14 cellular contexts compared by ENCODE assay signal in genomic region chr10:61978965-61979364, GRCh38.
A peak's percentile ranks its signal among the peaks of the same experiment; 100 is the strongest.
DNase-seq lines count a peak whose midpoint lies in the region; ATAC-seq and TF ChIP-seq lines count a peak whose summit lies in the region.
"Had no signal": no experiment of that assay in that cellular context is flagged by ENCODE, and none has a peak within 500 bp of the region (broad histone marks: within the 10 kb centered on the region; RNA-seq: fewer than 3 reads in every experiment).

No MANE protein-coding gene starts in this region.

- H3K9me3 ChIP-seq in osteoblast (ENCODE audit: low read depth, low read length): no peaks in the 10 kb centered on the region
- H3K9me3 ChIP-seq: A549 had no signal

- H3K79me2 ChIP-seq in osteoblast (ENCODE audit: insufficient read depth, low read length): peaks cover 22% of the 10 kb centered on the region

- H3K4me3 ChIP-seq in epithelial cell of esophagus (ENCODE audit: low read length) (no peak overlapping the region), osteoblast (ENCODE audit: insufficient read depth, low read length) (no peak overlapping the region)
- H3K4me3 ChIP-seq: A549 had no signal

- TF ChIP-seq CTCF in epithelial cell of esophagus (IDR thresholded peaks at IDR 0.05; ENCODE audit: insufficient read depth, low read depth, low read length, missing control alignments): peak; percentile 15
- TF ChIP-seq CTCF in osteoblast (IDR thresholded peaks at IDR 0.05; ENCODE audit: extremely low read depth, low read depth, low read length): peak; percentile 27

- peak; percentile 6 for DNase-seq in DMS53 (lab: John Stamatoyannopoulos, UW)
- DNase-seq in DMS53 treated with DMSO at 0.1 percent for 48 hours (lab: John Stamatoyannopoulos, UW; ENCODE audit: unreplicated experiment): no peak
- DNase-seq in MV-4-11 (lab: John Stamatoyannopoulos, UW): peak; percentile 62
- DNase-seq in epithelial cell of esophagus (ENCODE audit: low read depth): no peak
- no peak for DNase-seq in osteoblast (ENCODE audit: insufficient read length, low spot score, missing footprints)
- DNase-seq in hepatic stellate cell (ENCODE audit: low spot score): no peak
- no peak for DNase-seq in stimulated activated CD4-positive, alpha-beta T cell treated with anti-CD3 and anti-CD28 coated beads, Interleukin-2, amount 100 ng/mL, for 48 hours
- DNase-seq: activated CD4-positive, alpha-beta T cell treated with anti-CD3 and anti-CD28 coated beads for 36 hours; activated naive CD8-positive, alpha-beta T cell treated with anti-CD3 and anti-CD28 coated beads, Interleukin-2, amount 10 ng/mL, durations not matched to agents 7 days and 5 days; effector CD4-positive, alpha-beta T cell; NCI-H1694; RPMI8226 had no signal

- no peak overlapping the region for H2AFZ ChIP-seq in osteoblast (ENCODE audit: low read length)

- peaks cover 6% of the 10 kb centered on the region for H4K20me1 ChIP-seq in osteoblast (ENCODE audit: insufficient read depth, low read length)

- H3K36me3 ChIP-seq in osteoblast (ENCODE audit: insufficient read depth, low read length): no peaks in the 10 kb centered on the region

- H3K4me1 ChIP-seq in osteoblast (ENCODE audit: insufficient read depth, low read length): peaks cover 16% of the 10 kb centered on the region

- no peak overlapping the region for H3K27ac ChIP-seq in osteoblast (ENCODE audit: low read depth, low read length)
- H3K27ac ChIP-seq: A549 had no signal

- H3K27me3 ChIP-seq in osteoblast (ENCODE audit: insufficient read depth, low read length): no peaks in the 10 kb centered on the region

- no peak for ATAC-seq in GM18873 (IDR thresholded peaks at IDR 0.05; ENCODE audit: low FRiP score, unreplicated experiment)
- ATAC-seq: A549; activated CD4-positive, alpha-beta T cell treated with anti-CD3 and anti-CD28 coated beads for 36 hours had no signal

- no peak overlapping the region for H3K4me2 ChIP-seq in osteoblast (ENCODE audit: insufficient read depth, low read length)
- H3K4me2 ChIP-seq: A549 had no signal

Comparison
In these comparisons a context has a peak if more than half of its experiments do, and no peak if none do; other contexts are left out.
1. DNase-seq: peak in DMS53 (single experiment) and MV-4-11 (single experiment); none in DMS53 treated with DMSO at 0.1 percent for 48 hours (single experiment), epithelial cell of esophagus (single experiment), osteoblast (single experiment), hepatic stellate cell (single experiment) and stimulated activated CD4-positive, alpha-beta T cell treated with anti-CD3 and anti-CD28 coated beads, Interleukin-2, amount 100 ng/mL, for 48 hours (0 of 2).